ENCODE assay signal across 12 cellular contexts in the genomic region with DNA sequence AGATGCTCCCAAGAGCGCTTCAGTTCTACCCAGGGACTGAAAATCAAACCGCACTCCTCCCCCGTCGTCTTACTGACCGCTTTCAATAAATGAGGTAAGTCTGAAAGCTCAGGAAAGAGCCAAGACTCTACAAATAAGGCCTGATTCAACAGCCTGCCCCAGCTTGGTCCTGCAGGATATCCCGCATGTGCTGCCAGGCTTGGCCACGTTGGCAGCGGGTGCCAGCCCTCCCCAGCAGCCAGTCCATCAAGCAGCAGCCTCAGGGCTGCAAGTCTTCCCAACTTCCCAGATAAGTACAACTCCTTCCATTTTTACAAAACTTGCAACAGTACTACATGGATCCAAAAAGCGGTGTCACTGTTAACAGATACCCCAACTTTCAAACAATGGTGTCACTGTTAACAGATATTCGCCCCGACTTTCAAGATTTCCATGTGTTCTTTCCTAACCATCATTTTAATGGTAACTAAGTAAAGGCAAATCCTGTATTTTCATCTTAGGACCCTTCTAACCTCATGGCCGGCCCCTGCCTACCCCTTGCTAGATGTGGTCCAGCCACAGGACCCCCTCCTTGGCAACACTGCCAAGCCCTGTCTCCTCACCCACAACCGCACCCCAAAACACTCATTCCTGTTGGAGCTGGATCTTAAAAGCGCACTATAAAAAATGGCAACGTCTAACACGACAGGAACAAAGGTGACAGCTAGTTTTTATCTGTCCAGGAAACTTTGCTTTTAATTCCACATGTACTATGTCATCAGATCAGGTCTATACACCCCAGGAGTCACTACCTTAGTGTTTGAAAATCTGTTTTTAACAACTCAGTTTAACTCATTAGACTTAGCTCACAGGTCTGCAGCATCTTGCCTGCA. TPM values are rescaled to one million over a fixed set of nuclear protein-coding genes. Genes with fewer than 3 reads are reported as not detected.
DNase-seq lines count a peak whose midpoint lies in the region; ATAC-seq and TF ChIP-seq lines count a peak whose summit lies in the region.
"Had no signal": no experiment of that assay in that cellular context is flagged by ENCODE, and none has a peak within 500 bp of the region (broad histone marks: within the 10 kb centered on the region; RNA-seq: fewer than 3 reads in every experiment).

No MANE protein-coding gene starts in this region.

- H3K36me3 ChIP-seq in OCI-LY3 (replicated peaks; ENCODE audit: low read depth, low read length) (peaks cover 49% of the 10 kb centered on the region), duodenal mucosa (ENCODE audit: control insufficient read depth in 1 of 2, insufficient read depth in 2 of 2, low read length in 2 of 2) (peaks cover 44 to 64% of the 10 kb centered on the region in 2 donors), rectal smooth muscle tissue (ENCODE audit: control insufficient read depth, insufficient read depth, low read length) (peaks cover 20% of the 10 kb centered on the region)

- peaks cover 39% of the 10 kb centered on the region for H3K4me1 Mint-ChIP-seq in activated CD4-positive, alpha-beta T cell treated with anti-CD3 and anti-CD28 coated beads for 36 hours
- H3K4me1 Mint-ChIP-seq in effector memory CD8-positive, alpha-beta T cell (ENCODE audit: low read depth in 2 of 2): peaks cover 26 to 35% of the 10 kb centered on the region in 2 donors

- peaks cover 14% of the 10 kb centered on the region for H3K79me2 ChIP-seq in OCI-LY3 (ENCODE audit: low read length)

- peak overlapping the region; percentile 78 for H3K27ac ChIP-seq in OCI-LY3 (ENCODE audit: low read length)
- H3K27ac ChIP-seq in duodenal mucosa (ENCODE audit: low read depth, low read length): no peak overlapping the region
- H3K27ac ChIP-seq in rectal smooth muscle tissue (ENCODE audit: low read depth, low read length): peak overlapping the region; percentile 68
- H3K27ac ChIP-seq: neutrophil had no signal

- POLR2A ChIA-PET in activated CD4-positive, alpha-beta T cell treated with anti-CD3 and anti-CD28 coated beads for 36 hours (lab: Charles Lee): no interaction called here

- peaks cover 33% of the 10 kb centered on the region for H3K4me1 ChIP-seq in OCI-LY3 (ENCODE audit: low read length)
- H3K4me1 ChIP-seq in duodenal mucosa (ENCODE audit: control insufficient read depth in 1 of 2, insufficient read depth in 2 of 2, low read length in 2 of 2): peaks cover 31 to 32% of the 10 kb centered on the region in 2 donors
- H3K4me1 ChIP-seq in rectal smooth muscle tissue (ENCODE audit: control insufficient read depth, insufficient read depth, low read length): peaks cover 17% of the 10 kb centered on the region
- H3K4me1 ChIP-seq: HAP-1 had no signal

- no peaks in the 10 kb centered on the region for H3K27me3 Mint-ChIP-seq in activated CD4-positive, alpha-beta T cell treated with anti-CD3 and anti-CD28 coated beads for 36 hours
- H3K27me3 Mint-ChIP-seq in effector memory CD8-positive, alpha-beta T cell: no peaks in the 10 kb centered on the region

- no peaks in the 10 kb centered on the region for H4K20me1 ChIP-seq in OCI-LY3 (ENCODE audit: insufficient read depth, low read length)

- peak overlapping the region; percentile 84 for H3K4me2 ChIP-seq in OCI-LY3 (ENCODE audit: low read length)

- TF ChIP-seq CTCF in OCI-LY3 (IDR thresholded peaks at IDR 0.05; ENCODE audit: low read depth, low read length): no peak

- no peak for ATAC-seq in activated CD4-positive, alpha-beta T cell treated with anti-CD3 and anti-CD28 coated beads for 36 hours
- no peak for ATAC-seq in effector memory CD8-positive, alpha-beta T cell (replicated peaks)

- H2AFZ ChIP-seq in OCI-LY3 (ENCODE audit: low read depth, low read length): no peak overlapping the region

- CTCF ChIA-PET in activated CD4-positive, alpha-beta T cell treated with anti-CD3 and anti-CD28 coated beads for 36 hours (lab: Charles Lee): interaction anchor here (0.6 to 8.3 kb wide), 8 partner anchors 8 to 37 kb away, joined by 3 to 140 read pairs (median 4); a partner anchor contains a TSS

- H3K27ac Mint-ChIP-seq in activated CD4-positive, alpha-beta T cell treated with anti-CD3 and anti-CD28 coated beads for 36 hours: peak overlapping the region; percentile 11
- H3K27ac Mint-ChIP-seq in effector memory CD8-positive, alpha-beta T cell: peak overlapping the region in 1 of 2 donors; percentile 38

- no peak for DNase-seq in activated CD4-positive, alpha-beta T cell treated with anti-CD3 and anti-CD28 coated beads for 36 hours
- DNase-seq in activated CD4-positive, alpha-beta T cell treated with anti-CD3 and anti-CD28 coated beads for 4 hours: no peak
- DNase-seq in NCI-H526 (lab: John Stamatoyannopoulos, UW): no peak
- no peak for DNase-seq in GOT3 (lab: John Stamatoyannopoulos, UW)
- DNase-seq in effector memory CD8-positive, alpha-beta T cell: no peak
- DNase-seq: NCI-H1436 had no signal

- H3K9me3 ChIP-seq in OCI-LY3 (ENCODE audit: insufficient read depth, low read length): no peaks in the 10 kb centered on the region
- H3K9me3 ChIP-seq in duodenal mucosa (ENCODE audit: control insufficient read depth in 1 of 2, low read length in 2 of 2): no peaks in the 10 kb centered on the region
- H3K9me3 ChIP-seq: HAP-1, neutrophil had no signal

- H3K4me3 ChIP-seq in OCI-LY3 (ENCODE audit: low read length) (peak overlapping the region; percentile 64), duodenal mucosa (ENCODE audit: low read depth in 1 of 2, low read length in 2 of 2) (no peak overlapping the region), rectal smooth muscle tissue (ENCODE audit: low read length) (no peak overlapping the region)
- H3K4me3 ChIP-seq: HAP-1 had no signal

- peaks cover 38% of the 10 kb centered on the region for H3K36me3 Mint-ChIP-seq in activated CD4-positive, alpha-beta T cell treated with anti-CD3 and anti-CD28 coated beads for 36 hours (ENCODE audit: low read depth)
- H3K36me3 Mint-ChIP-seq in effector memory CD8-positive, alpha-beta T cell (ENCODE audit: insufficient read depth): peaks cover 83% of the 10 kb centered on the region

- no peaks in the 10 kb centered on the region for H3K9me3 Mint-ChIP-seq in activated CD4-positive, alpha-beta T cell treated with anti-CD3 and anti-CD28 coated beads for 36 hours (ENCODE audit: low read depth)
- H3K9me3 Mint-ChIP-seq in effector memory CD8-positive, alpha-beta T cell: no peaks in the 10 kb centered on the region

- H3K9ac ChIP-seq in OCI-LY3 (ENCODE audit: low read length) (peak overlapping the region; percentile 19; the same call in 1 of the 2 replicates), duodenal mucosa (ENCODE audit: low read depth in 1 of 2, low read length in 2 of 2) (peak overlapping the region; percentile 5 to 41), rectal smooth muscle tissue (ENCODE audit: low read length) (no peak overlapping the region)

- H3K27me3 ChIP-seq in OCI-LY3 (ENCODE audit: low read depth, low read length): no peaks in the 10 kb centered on the region
- H3K27me3 ChIP-seq in duodenal mucosa (ENCODE audit: control insufficient read depth in 1 of 2, insufficient read depth in 2 of 2, low read length in 2 of 2): no peaks in the 10 kb centered on the region
- H3K27me3 ChIP-seq in rectal smooth muscle tissue (ENCODE audit: control insufficient read depth, insufficient read depth, low read length): no peaks in the 10 kb centered on the region
- H3K27me3 ChIP-seq: neutrophil had no signal

- H3K4me3 Mint-ChIP-seq in activated CD4-positive, alpha-beta T cell treated with anti-CD3 and anti-CD28 coated beads for 36 hours: no peak overlapping the region
- H3K4me3 Mint-ChIP-seq in effector memory CD8-positive, alpha-beta T cell: peak overlapping the region in 1 of 2 donors; percentile 30

- intact Hi-C loops in activated CD4-positive, alpha-beta T cell treated with anti-CD3 and anti-CD28 coated beads for 36 hours (cut with DNase I, micrococcal nuclease): loop anchor here (1.0 to 2.0 kb wide), 2 partner anchors 39 to 74 kb away; no protein-coding TSS in a partner anchor

RNA-seq across cellular contexts. Expression of a gene that starts 28.0 kb away (rescaled TPM):
- total RNA-seq in activated CD4-positive, alpha-beta T cell treated with anti-CD3 and anti-CD28 coated beads for 36 hours: 10 to 100 TPM; 43.7 to 49.7 TPM

RNA-seq across cellular contexts. Expression of a gene that starts 36.7 kb away (rescaled TPM):
- 1 to 10 TPM; 5.2 to 6.6 TPM for total RNA-seq in activated CD4-positive, alpha-beta T cell treated with anti-CD3 and anti-CD28 coated beads for 36 hours

RNA-seq across cellular contexts. Expression of a gene that starts 39.6 kb away (rescaled TPM):
- 10 to 100 TPM; 30.7 to 39.9 TPM for total RNA-seq in activated CD4-positive, alpha-beta T cell treated with anti-CD3 and anti-CD28 coated beads for 36 hours

RNA-seq across cellular contexts. Expression of a gene that starts 54.2 kb away (rescaled TPM):
- total RNA-seq in activated CD4-positive, alpha-beta T cell treated with anti-CD3 and anti-CD28 coated beads for 36 hours: 10 to 100 TPM; 16.2 to 16.5 TPM
- total RNA-seq: skeletal muscle tissue had no signal
